In genomic region chr3:108914774-108915641, GRCh38 we compare ENCODE assay signal across 9 cellular contexts. TPM values are rescaled to one million over a fixed set of nuclear protein-coding genes. Genes with fewer than 3 reads are reported as not detected.
DNase-seq lines count a peak whose midpoint lies in the region; ATAC-seq and TF ChIP-seq lines count a peak whose summit lies in the region.
"Had no signal": no experiment of that assay in that cellular context is flagged by ENCODE, and none has a peak within 500 bp of the region (broad histone marks: within the 10 kb centered on the region; RNA-seq: fewer than 3 reads in every experiment).

No MANE protein-coding gene starts in this region.

- no TSS peak for BruUV-seq in Calu3 (replicated peaks; lab: Mats Ljungman, UMichigan)

- H3K36me3 Mint-ChIP-seq in Calu3 (ENCODE audit: insufficient read depth, unreplicated experiment), result no peaks in the 10 kb centered on the region
- no peaks in the 10 kb centered on the region for H3K36me3 Mint-ChIP-seq in activated CD8-positive, alpha-beta T cell treated with anti-CD3 and anti-CD28 coated beads for 36 hours (ENCODE audit: low read depth)
- no peaks in the 10 kb centered on the region for H3K36me3 Mint-ChIP-seq in effector memory CD8-positive, alpha-beta T cell (ENCODE audit: insufficient read depth)
- no peaks in the 10 kb centered on the region for H3K36me3 Mint-ChIP-seq in stimulated activated memory B cell treated with anti-CD40 and anti-IgM and Interleukin-4, amounts not matched to agents 10 μg/mL and 1 μg/mL and 100 μg/mL, for 72 hours

- H3K4me1 Mint-ChIP-seq in Calu3 (ENCODE audit: low read depth, unreplicated experiment), result peaks cover 31% of the 10 kb centered on the region
- peaks cover 10% of the 10 kb centered on the region for H3K4me1 Mint-ChIP-seq in activated CD8-positive, alpha-beta T cell treated with anti-CD3 and anti-CD28 coated beads for 36 hours (ENCODE audit: low read depth)
- H3K4me1 Mint-ChIP-seq in effector memory CD8-positive, alpha-beta T cell (ENCODE audit: low read depth in 2 of 2), result peaks cover 6 to 14% of the 10 kb centered on the region in 2 donors
- no peaks in the 10 kb centered on the region for H3K4me1 Mint-ChIP-seq in stimulated activated memory B cell treated with anti-CD40 and anti-IgM and Interleukin-4, amounts not matched to agents 10 μg/mL and 1 μg/mL and 100 μg/mL, for 72 hours

- ATAC-seq in GM19467 (IDR thresholded peaks at IDR 0.05; ENCODE audit: unreplicated experiment) (peak; percentile 91), HG03565 (IDR thresholded peaks at IDR 0.05; ENCODE audit: unreplicated experiment) (peak; percentile 88)
- ATAC-seq in activated CD8-positive, alpha-beta T cell treated with anti-CD3 and anti-CD28 coated beads for 36 hours, result peak; percentile 95
- peak; percentile 95 for ATAC-seq in effector memory CD8-positive, alpha-beta T cell (replicated peaks)
- peak; percentile 72 for ATAC-seq in stimulated activated memory B cell treated with anti-CD40 and anti-IgM and Interleukin-4, amounts not matched to agents 10 μg/mL and 1 μg/mL and 100 μg/mL, for 72 hours

- DNase-seq in Calu3, result peak; percentile 60
- peak; percentile 7 for DNase-seq in NCI-H774 (lab: John Stamatoyannopoulos, UW)
- peak; percentile 74 for DNase-seq in activated CD8-positive, alpha-beta T cell treated with anti-CD3 and anti-CD28 coated beads for 36 hours
- peak; percentile 48 to 67 (median 55) for DNase-seq in effector memory CD8-positive, alpha-beta T cell
- DNase-seq in myocyte (ENCODE audit: low read depth), result peak; percentile 68

- H3K27me3 Mint-ChIP-seq in Calu3 (ENCODE audit: unreplicated experiment), result peaks cover 10% of the 10 kb centered on the region
- peaks cover 4% of the 10 kb centered on the region for H3K27me3 Mint-ChIP-seq in activated CD8-positive, alpha-beta T cell treated with anti-CD3 and anti-CD28 coated beads for 36 hours
- peaks cover 9 to 20% of the 10 kb centered on the region in 2 donors for H3K27me3 Mint-ChIP-seq in effector memory CD8-positive, alpha-beta T cell
- peaks cover 18% of the 10 kb centered on the region for H3K27me3 Mint-ChIP-seq in stimulated activated memory B cell treated with anti-CD40 and anti-IgM and Interleukin-4, amounts not matched to agents 10 μg/mL and 1 μg/mL and 100 μg/mL, for 72 hours

- intact Hi-C loops in Calu3 (cut with micrococcal nuclease; ENCODE audit: unreplicated experiment), result loop anchor here (1.0 to 5.0 kb wide), 3 partner anchors 167 to 426 kb away; no protein-coding TSS in a partner anchor
- intact Hi-C loops in activated CD8-positive, alpha-beta T cell treated with anti-CD3 and anti-CD28 coated beads for 36 hours (cut with micrococcal nuclease), result loop anchor here (1.0 to 10.0 kb wide), 3 partner anchors 96 to 420 kb away; no protein-coding TSS in a partner anchor

- H3K4me3 Mint-ChIP-seq in Calu3 (ENCODE audit: low read depth, unreplicated experiment), result no peak overlapping the region
- H3K4me3 Mint-ChIP-seq in activated CD8-positive, alpha-beta T cell treated with anti-CD3 and anti-CD28 coated beads for 36 hours, result no peak overlapping the region
- peak overlapping the region; percentile 30 to 47 for H3K4me3 Mint-ChIP-seq in effector memory CD8-positive, alpha-beta T cell
- no peak overlapping the region for H3K4me3 Mint-ChIP-seq in stimulated activated memory B cell treated with anti-CD40 and anti-IgM and Interleukin-4, amounts not matched to agents 10 μg/mL and 1 μg/mL and 100 μg/mL, for 72 hours

- no peak overlapping the region for H3K27ac Mint-ChIP-seq in Calu3 (ENCODE audit: unreplicated experiment)
- H3K27ac Mint-ChIP-seq in activated CD8-positive, alpha-beta T cell treated with anti-CD3 and anti-CD28 coated beads for 36 hours, result peak overlapping the region; percentile 23
- no peak overlapping the region for H3K27ac Mint-ChIP-seq in effector memory CD8-positive, alpha-beta T cell
- no peak overlapping the region for H3K27ac Mint-ChIP-seq in stimulated activated memory B cell treated with anti-CD40 and anti-IgM and Interleukin-4, amounts not matched to agents 10 μg/mL and 1 μg/mL and 100 μg/mL, for 72 hours

- POLR2A ChIA-PET in activated CD8-positive, alpha-beta T cell treated with anti-CD3 and anti-CD28 coated beads for 36 hours (lab: Charles Lee), result interaction anchor here (0.8 to 1.1 kb wide), 3 partner anchors 21 to 137 kb away, joined by 3 to 4 read pairs (median 4); no protein-coding TSS in a partner anchor

- TF ChIP-seq CTCF in Calu3 (IDR thresholded peaks at IDR 0.05; ENCODE audit: unreplicated experiment), result peak; percentile 67
- TF ChIP-seq CTCF in activated CD8-positive, alpha-beta T cell treated with anti-CD3 and anti-CD28 coated beads for 36 hours (IDR thresholded peaks at IDR 0.05), result peak; percentile 99

- CTCF ChIA-PET in Calu3 (lab: Charles Lee), result interaction anchor here (0.6 to 1.2 kb wide), 5 partner anchors 15 to 1955 kb away, joined by 3 to 10 read pairs (median 3); no protein-coding TSS in a partner anchor
- CTCF ChIA-PET in activated CD8-positive, alpha-beta T cell treated with anti-CD3 and anti-CD28 coated beads for 36 hours (lab: Charles Lee), result interaction anchor here (0.6 to 6.5 kb wide), 75 partner anchors 8 to 429 kb away, joined by 3 to 113 read pairs (median 5); partner anchors contain the start of genes CIP2A, DZIP3 and TRAT1

- H3K9me3 Mint-ChIP-seq in Calu3 (ENCODE audit: low read depth, unreplicated experiment), result no peaks in the 10 kb centered on the region
- no peaks in the 10 kb centered on the region for H3K9me3 Mint-ChIP-seq in activated CD8-positive, alpha-beta T cell treated with anti-CD3 and anti-CD28 coated beads for 36 hours
- H3K9me3 Mint-ChIP-seq in effector memory CD8-positive, alpha-beta T cell, result no peaks in the 10 kb centered on the region
- no peaks in the 10 kb centered on the region for H3K9me3 Mint-ChIP-seq in stimulated activated memory B cell treated with anti-CD40 and anti-IgM and Interleukin-4, amounts not matched to agents 10 μg/mL and 1 μg/mL and 100 μg/mL, for 72 hours

RNA-seq across cellular contexts. Expression of gene GUCA1C, which starts 38.7 kb away (rescaled TPM):
- total RNA-seq in Calu3 (2022) (not detected in 2 replicates), myocyte (not detected in 2 replicates)
- not detected for total RNA-seq in activated CD8-positive, alpha-beta T cell treated with anti-CD3 and anti-CD28 coated beads for 36 hours
- not detected for polyA plus RNA-seq in myocyte (2012)
- total RNA-seq: breast epithelium had no signal

Comparison
In these comparisons a context has a peak if more than half of its experiments do, and no peak if none do; other contexts are left out.
1. Peak in every context shown above with its lines: DNase-seq and ATAC-seq.
2. DNase-seq: peak in every context shown above with its lines; median percentile 74 in activated CD8-positive, alpha-beta T cell treated with anti-CD3 and anti-CD28 coated beads for 36 hours; 68 in myocyte; 60 in Calu3; 55 in effector memory CD8-positive, alpha-beta T cell; 7 in NCI-H774.
3. H3K4me3 Mint-ChIP-seq: peak in effector memory CD8-positive, alpha-beta T cell (2 of 2); none in Calu3 (single experiment), activated CD8-positive, alpha-beta T cell treated with anti-CD3 and anti-CD28 coated beads for 36 hours (single experiment) and stimulated activated memory B cell treated with anti-CD40 and anti-IgM and Interleukin-4, amounts not matched to agents 10 μg/mL and 1 μg/mL and 100 μg/mL, for 72 hours (single experiment).